In the genomic region with DNA sequence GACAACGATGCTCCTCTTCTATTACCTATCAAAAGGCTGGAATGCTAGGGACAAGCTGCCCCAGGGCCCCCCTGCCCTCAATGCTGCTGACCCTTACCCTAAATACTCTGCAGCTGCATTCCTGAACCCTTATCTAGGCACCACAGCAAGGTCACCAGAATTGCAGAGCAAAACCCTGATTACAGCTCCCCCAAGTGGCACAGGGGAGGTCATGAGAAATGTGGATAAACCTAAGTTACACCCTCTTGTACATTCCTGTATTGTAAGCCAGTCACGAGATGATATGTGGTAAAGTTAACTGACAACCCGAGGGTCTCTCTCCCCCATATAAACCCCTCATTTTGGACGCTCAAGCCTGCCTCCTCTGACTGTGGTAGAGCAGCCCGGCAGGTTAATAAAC, we compare ENCODE assay signal across 21 cellular contexts.
"Had no signal": no experiment of that assay in that cellular context is flagged by ENCODE, and none has a peak within 500 bp of the region (broad histone marks: within the 10 kb centered on the region; RNA-seq: fewer than 3 reads in every experiment).

No MANE protein-coding gene starts in this region.

- ATAC-seq: gastrocnemius medialis; heart right ventricle; left lobe of liver; mucosa of descending colon; naive thymus-derived CD8-positive, alpha-beta T cell had no signal

- H3K27ac ChIP-seq: epithelial cell of prostate, esophagus muscularis mucosa, gastrocnemius medialis, heart right ventricle, ovary, right atrium auricular region, stomach, thoracic aorta, transverse colon had no signal

- H3K9me3 ChIP-seq: esophagus muscularis mucosa, gastrocnemius medialis, mucosa of descending colon, ovary, right atrium auricular region, stomach, thoracic aorta, transverse colon had no signal

- FAIRE-seq: small intestine had no signal

- H3K4me1 ChIP-seq: esophagus muscularis mucosa, gastrocnemius medialis, heart right ventricle, right atrium auricular region, stomach, transverse colon had no signal

- DNase-seq: effector memory CD4-positive, alpha-beta T cell; gastrocnemius medialis; heart right ventricle; hypothalamus; islet precursor cell; mammary epithelial cell; mucosa of descending colon; naive thymus-derived CD8-positive, alpha-beta T cell; nucleus accumbens; ovary; small intestine; stimulated activated CD4-positive, alpha-beta T cell treated with anti-CD3 and anti-CD28 coated beads, Interleukin-12 subunit alpha, Interleukin-12 subunit beta, amount 100 ng/mL, for 4 hours; stimulated activated naive CD4-positive, alpha-beta T cell; stomach; substantia nigra; transverse colon had no signal

- H3K4me3 ChIP-seq: esophagus muscularis mucosa, gastrocnemius medialis, heart right ventricle, mucosa of descending colon, ovary, right atrium auricular region, stomach, thoracic aorta, transverse colon had no signal

- H3K36me3 ChIP-seq: esophagus muscularis mucosa, gastrocnemius medialis, heart right ventricle, ovary, right atrium auricular region, stomach, thoracic aorta, transverse colon had no signal

- H3K27me3 ChIP-seq: esophagus muscularis mucosa, gastrocnemius medialis, heart right ventricle, ovary, right atrium auricular region, stomach, transverse colon had no signal
